26 cellular contexts compared by ENCODE assay signal in genomic region chr13:93416943-93417342, GRCh38.
DNase-seq lines count a peak whose midpoint lies in the region; ATAC-seq, FAIRE-seq and TF ChIP-seq lines count a peak whose summit lies in the region.
"Had no signal": no experiment of that assay in that cellular context is flagged by ENCODE, and none has a peak within 500 bp of the region (broad histone marks: within the 10 kb centered on the region; RNA-seq: fewer than 3 reads in every experiment).

No MANE protein-coding gene starts in this region.

- H3K9me3 Mint-ChIP-seq in astrocyte (ENCODE audit: unreplicated experiment) (no peaks in the 10 kb centered on the region), nephron (no peaks in the 10 kb centered on the region)
- H3K9me3 Mint-ChIP-seq: CD4-positive, alpha-beta memory T cell had no signal

- H3K4me3 Mint-ChIP-seq in astrocyte (ENCODE audit: unreplicated experiment) (no peak overlapping the region), nephron (no peak overlapping the region)
- H3K4me3 Mint-ChIP-seq: CD4-positive, alpha-beta memory T cell had no signal

- peak; percentile 4 for DNase-seq in GM23248
- DNase-seq in astrocyte (ENCODE audit: low read depth), result no peak
- no peak for DNase-seq in NAMALWA (ENCODE audit: low spot score)
- DNase-seq in sciatic nerve (ENCODE audit: low spot score), result no peak
- DNase-seq: ACHN; Caco-2; CD4-positive, alpha-beta memory T cell; DMS 273 treated with DMSO at 0.1 percent for 48 hours; DMS79 treated with DMSO at 0.1 percent for 48 hours; H7; KBM-7; MM.1S; NCI-H1092; NCI-H1436 treated with DMSO at 0.1 percent for 48 hours; NCI-H1930; NCI-H510A; NCI-H774; Peyer's patch; SJCRH30 had no signal

- no peaks in the 10 kb centered on the region for H4K20me1 ChIP-seq in GM23248 (ENCODE audit: insufficient read depth)
- H4K20me1 ChIP-seq in astrocyte (ENCODE audit: insufficient read depth, low read length), result peaks cover 14% of the 10 kb centered on the region
- H4K20me1 ChIP-seq: BLaER1 treated with 17β-estradiol and CSF1 and Interleukin-3, amounts not matched to agents 10 nM and 100 nM had no signal

- H3K27me3 ChIP-seq in GM23248 (replicated peaks; ENCODE audit: insufficient read depth) (no peaks in the 10 kb centered on the region), astrocyte (ENCODE audit: insufficient read depth, low read length) (no peaks in the 10 kb centered on the region)
- H3K27me3 ChIP-seq: BLaER1 treated with 17β-estradiol and CSF1 and Interleukin-3, amounts not matched to agents 10 nM and 100 nM; Peyer's patch; SJCRH30 had no signal

- no peaks in the 10 kb centered on the region for H3K9me3 ChIP-seq in GM23248 (ENCODE audit: low read depth)
- H3K9me3 ChIP-seq in astrocyte (ENCODE audit: insufficient read depth, low read depth, low read length), result no peaks in the 10 kb centered on the region
- H3K9me3 ChIP-seq: BLaER1 treated with 17β-estradiol and CSF1 and Interleukin-3, amounts not matched to agents 10 nM and 100 nM; Peyer's patch; SJCRH30 had no signal

- in situ Hi-C loops in GM23248 (cut with MboI), result no loop called here

- no peak overlapping the region for H3K4me2 ChIP-seq in GM23248 (ENCODE audit: unreplicated experiment)
- peak overlapping the region; percentile 64 for H3K4me2 ChIP-seq in astrocyte (ENCODE audit: low read length)
- H3K4me2 ChIP-seq: BLaER1 treated with 17β-estradiol and CSF1 and Interleukin-3, amounts not matched to agents 10 nM and 100 nM had no signal

- intact Hi-C loops in sciatic nerve (cut with DNase I), result no loop called here

- no peaks in the 10 kb centered on the region; the same call in none of the 2 replicates for H3K9me2 ChIP-seq in GM23248 (ENCODE audit: insufficient read depth)

- H3K4me1 Mint-ChIP-seq in astrocyte (ENCODE audit: low read depth, unreplicated experiment) (peaks cover 26% of the 10 kb centered on the region), nephron (peaks cover 4% of the 10 kb centered on the region)
- H3K4me1 Mint-ChIP-seq: CD4-positive, alpha-beta memory T cell had no signal

- no peak overlapping the region for H3K27ac ChIP-seq in GM23248
- peak overlapping the region; percentile 5 for H3K27ac ChIP-seq in astrocyte (ENCODE audit: low read depth, low read length)
- H3K27ac ChIP-seq: BLaER1 treated with 17β-estradiol and CSF1 and Interleukin-3, amounts not matched to agents 10 nM and 100 nM; HL-60; Peyer's patch; SJCRH30 had no signal

- ATAC-seq in sciatic nerve, result no peak
- ATAC-seq in GM21360 (IDR thresholded peaks at IDR 0.05; ENCODE audit: unreplicated experiment), result no peak
- no peak for ATAC-seq in GM21526 (IDR thresholded peaks at IDR 0.05; ENCODE audit: low FRiP score, unreplicated experiment)
- ATAC-seq: HepG2 had no signal

- H3K79me2 ChIP-seq in GM23248 (ENCODE audit: insufficient read depth), result no peaks in the 10 kb centered on the region
- H3K79me2 ChIP-seq in astrocyte (ENCODE audit: insufficient read depth, low read length), result peaks cover 11% of the 10 kb centered on the region

- H3K9ac ChIP-seq in GM23248 (no peak overlapping the region), astrocyte (ENCODE audit: low read length) (no peak overlapping the region)
- H3K9ac ChIP-seq: BLaER1 treated with 17β-estradiol and CSF1 and Interleukin-3, amounts not matched to agents 10 nM and 100 nM had no signal

- H3K4me3 ChIP-seq in GM23248, result no peak overlapping the region
- no peak overlapping the region for H3K4me3 ChIP-seq in astrocyte (ENCODE audit: insufficient read depth, low read depth, low read length)
- H3K4me3 ChIP-seq: BLaER1 treated with 17β-estradiol and CSF1 and Interleukin-3, amounts not matched to agents 10 nM and 100 nM; Peyer's patch; SJCRH30 had no signal

- H2AFZ ChIP-seq in GM23248 (peak overlapping the region; percentile 16; the same call in 1 of the 2 replicates), astrocyte (ENCODE audit: low read depth, low read length) (no peak overlapping the region)

- H3K27me3 Mint-ChIP-seq in astrocyte (ENCODE audit: low read depth, unreplicated experiment) (no peaks in the 10 kb centered on the region), nephron (ENCODE audit: low read depth) (no peaks in the 10 kb centered on the region)
- H3K27me3 Mint-ChIP-seq: CD4-positive, alpha-beta memory T cell had no signal

- FAIRE-seq in astrocyte (lab: Jason Lieb, UNC), result no peak
- FAIRE-seq: GM12891, HepG2 had no signal

- TF ChIP-seq CTCF in astrocyte (IDR thresholded peaks at IDR 0.05; ENCODE audit: insufficient read depth, low read depth, low read length), result no peak
- no peak for TF ChIP-seq CTCF in nephron (IDR thresholded peaks at IDR 0.05; ENCODE audit: unreplicated experiment in 3 of 3)

- H3K36me3 Mint-ChIP-seq in astrocyte (ENCODE audit: low read depth, unreplicated experiment) (no peaks in the 10 kb centered on the region), nephron (ENCODE audit: low read depth) (no peaks in the 10 kb centered on the region)
- H3K36me3 Mint-ChIP-seq: CD4-positive, alpha-beta memory T cell had no signal

- H3K4me1 ChIP-seq in GM23248 (ENCODE audit: insufficient read depth) (peaks cover 23% of the 10 kb centered on the region), astrocyte (ENCODE audit: insufficient read depth, low read length) (peaks cover 22% of the 10 kb centered on the region)
- H3K4me1 ChIP-seq: BLaER1 treated with 17β-estradiol and CSF1 and Interleukin-3, amounts not matched to agents 10 nM and 100 nM; Caco-2; Peyer's patch; SJCRH30 had no signal

- H3K27ac Mint-ChIP-seq in astrocyte (ENCODE audit: unreplicated experiment) (no peak overlapping the region), nephron (peak overlapping the region in 2 of 3 experiments; percentile 10 to 39)
- H3K27ac Mint-ChIP-seq: CD4-positive, alpha-beta memory T cell had no signal

- H3K36me3 ChIP-seq in GM23248 (ENCODE audit: low read depth), result no peaks in the 10 kb centered on the region
- H3K36me3 ChIP-seq in astrocyte (ENCODE audit: insufficient read depth, low read length), result no peaks in the 10 kb centered on the region
- H3K36me3 ChIP-seq: BLaER1 treated with 17β-estradiol and CSF1 and Interleukin-3, amounts not matched to agents 10 nM and 100 nM; SJCRH30 had no signal

- H3F3A ChIP-seq in GM23248 (ENCODE audit: insufficient read depth), result no peaks in the 10 kb centered on the region
